22 cellular contexts compared by ENCODE assay signal in the genomic region with DNA sequence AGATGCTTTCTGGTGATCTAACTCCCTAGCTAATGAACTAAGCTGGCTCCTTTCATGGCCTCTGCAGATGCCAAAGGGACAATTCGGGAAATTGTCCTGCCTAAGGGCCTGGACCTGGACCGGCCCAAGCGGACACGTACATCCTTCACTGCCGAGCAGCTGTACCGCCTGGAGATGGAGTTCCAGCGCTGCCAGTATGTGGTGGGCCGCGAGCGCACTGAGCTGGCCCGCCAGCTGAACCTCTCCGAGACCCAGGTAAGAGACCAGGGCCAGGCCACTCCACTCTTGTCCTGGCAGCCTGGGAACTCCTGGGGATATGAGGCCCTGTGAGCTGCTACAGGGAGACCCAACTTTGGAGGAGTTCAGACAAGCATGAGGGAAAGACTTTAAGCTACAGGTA. TPM values are rescaled to one million over a fixed set of nuclear protein-coding genes. Genes with fewer than 3 reads are reported as not detected.
"Had no signal": no experiment of that assay in that cellular context is flagged by ENCODE, and none has a peak within 500 bp of the region (broad histone marks: within the 10 kb centered on the region; RNA-seq: fewer than 3 reads in every experiment).

No MANE protein-coding gene starts in this region.

- H3K9me3 Mint-ChIP-seq: activated naive CD4-positive, alpha-beta T cell treated with anti-CD3 and anti-CD28 coated beads, Interleukin-2, amount 10 ng/mL, durations not matched to agents 7 days and 5 days; activated T-helper 1 cell treated with anti-CD3 and anti-CD28 coated beads, Interleukin-12 subunit alpha, Interleukin-12 subunit beta, Interleukin-2, Interleukin-4 antibody, amounts not matched to agents 30 ng/mL and 10 ng/mL and 1 ng/mL, durations not matched to agents 14 hours and 24 hours and 36 hours; memory B cell; naive thymus-derived CD8-positive, alpha-beta T cell had no signal

- H3K4me3 Mint-ChIP-seq: activated naive CD4-positive, alpha-beta T cell treated with anti-CD3 and anti-CD28 coated beads, Interleukin-2, amount 10 ng/mL, durations not matched to agents 7 days and 5 days; activated T-helper 1 cell treated with anti-CD3 and anti-CD28 coated beads, Interleukin-12 subunit alpha, Interleukin-12 subunit beta, Interleukin-2, Interleukin-4 antibody, amounts not matched to agents 30 ng/mL and 10 ng/mL and 1 ng/mL, durations not matched to agents 14 hours and 24 hours and 36 hours; memory B cell; naive thymus-derived CD8-positive, alpha-beta T cell had no signal

- H3K27ac ChIP-seq: adrenal gland, cardiac muscle cell, esophagus muscularis mucosa, left ventricle myocardium inferior, prostate gland, suprapubic skin had no signal

- H3K4me1 Mint-ChIP-seq: activated naive CD4-positive, alpha-beta T cell treated with anti-CD3 and anti-CD28 coated beads, Interleukin-2, amount 10 ng/mL, durations not matched to agents 7 days and 5 days; memory B cell had no signal

- H3K36me3 Mint-ChIP-seq: activated naive CD4-positive, alpha-beta T cell treated with anti-CD3 and anti-CD28 coated beads, Interleukin-2, amount 10 ng/mL, durations not matched to agents 7 days and 5 days; memory B cell; naive thymus-derived CD8-positive, alpha-beta T cell had no signal

- H3K27me3 ChIP-seq: adrenal gland had no signal

- ATAC-seq: naive thymus-derived CD8-positive, alpha-beta T cell; right cardiac atrium; stimulated activated naive CD8-positive, alpha-beta T cell treated with anti-CD3 and anti-CD28 coated beads, Interleukin-15, Interleukin-2, amounts not matched to agents 100 U/mL and 50 U/mL, for 24 hours had no signal

- H3K4me1 ChIP-seq: adrenal gland, prostate gland, suprapubic skin had no signal

- H3K36me3 ChIP-seq: adrenal gland, cardiac muscle cell, esophagus muscularis mucosa, left ventricle myocardium inferior, prostate gland, suprapubic skin had no signal

- H3K27ac Mint-ChIP-seq: activated naive CD4-positive, alpha-beta T cell treated with anti-CD3 and anti-CD28 coated beads, Interleukin-2, amount 10 ng/mL, durations not matched to agents 7 days and 5 days; activated T-helper 1 cell treated with anti-CD3 and anti-CD28 coated beads, Interleukin-12 subunit alpha, Interleukin-12 subunit beta, Interleukin-2, Interleukin-4 antibody, amounts not matched to agents 30 ng/mL and 10 ng/mL and 1 ng/mL, durations not matched to agents 14 hours and 24 hours and 36 hours; memory B cell had no signal

- DNase-seq: activated CD4-positive, alpha-beta T cell treated with anti-CD3 and anti-CD28 coated beads for 1 hour; activated CD4-positive, alpha-beta T cell treated with anti-CD3 and anti-CD28 coated beads, Interleukin-2, amount 50 U/mL, for 48 hours; hypothalamus; left ventricle myocardium inferior; nucleus accumbens; right cardiac atrium; stimulated activated naive CD8-positive, alpha-beta T cell treated with anti-CD3 and anti-CD28 coated beads, Interleukin-15, Interleukin-2, amounts not matched to agents 100 U/mL and 50 U/mL, for 24 hours; trophoblast cell had no signal

- H3K9me3 ChIP-seq: adrenal gland, esophagus muscularis mucosa, prostate gland, suprapubic skin had no signal

- H3K4me2 ChIP-seq: smooth muscle cell had no signal

- H3K4me3 ChIP-seq: adrenal gland, cardiac muscle cell, esophagus muscularis mucosa, left ventricle myocardium inferior, prostate gland, smooth muscle cell, suprapubic skin had no signal

RNA-seq across cellular contexts. Expression of a gene that starts 14.7 kb away (rescaled TPM):
- total RNA-seq: activated T-helper 1 cell treated with anti-CD3 and anti-CD28 coated beads, Interleukin-12 subunit alpha, Interleukin-12 subunit beta, Interleukin-2, Interleukin-4 antibody, amounts not matched to agents 30 ng/mL and 10 ng/mL and 1 ng/mL, durations not matched to agents 14 hours and 24 hours and 36 hours; glomerular endothelial cell; kidney epithelial cell; left ventricle myocardium inferior; naive thymus-derived CD8-positive, alpha-beta T cell; smooth muscle cell; T-helper 1 cell treated with Interleukin-12 subunit alpha and Interleukin-12 subunit beta and Interleukin-4 antibody, amounts not matched to agents 30 ng/mL and 1 ng/mL, for 36 hours had no signal
- polyA plus RNA-seq: cardiac muscle cell; naive thymus-derived CD8-positive, alpha-beta T cell had no signal

RNA-seq across cellular contexts. Expression of a gene that starts 20.7 kb away (rescaled TPM):
- total RNA-seq: activated T-helper 1 cell treated with anti-CD3 and anti-CD28 coated beads, Interleukin-12 subunit alpha, Interleukin-12 subunit beta, Interleukin-2, Interleukin-4 antibody, amounts not matched to agents 30 ng/mL and 10 ng/mL and 1 ng/mL, durations not matched to agents 14 hours and 24 hours and 36 hours; cardiac muscle cell; kidney epithelial cell; mucosa of gallbladder; naive thymus-derived CD8-positive, alpha-beta T cell; T-helper 1 cell treated with Interleukin-12 subunit alpha and Interleukin-12 subunit beta and Interleukin-4 antibody, amounts not matched to agents 30 ng/mL and 1 ng/mL, for 36 hours had no signal
- polyA plus RNA-seq: cardiac muscle cell; naive thymus-derived CD8-positive, alpha-beta T cell had no signal

RNA-seq across cellular contexts. Expression of a gene that starts 57.4 kb away (rescaled TPM):
- total RNA-seq: activated T-helper 1 cell treated with anti-CD3 and anti-CD28 coated beads, Interleukin-12 subunit alpha, Interleukin-12 subunit beta, Interleukin-2, Interleukin-4 antibody, amounts not matched to agents 30 ng/mL and 10 ng/mL and 1 ng/mL, durations not matched to agents 14 hours and 24 hours and 36 hours; T-helper 1 cell treated with Interleukin-12 subunit alpha and Interleukin-12 subunit beta and Interleukin-4 antibody, amounts not matched to agents 30 ng/mL and 1 ng/mL, for 36 hours had no signal
- polyA plus RNA-seq: naive thymus-derived CD8-positive, alpha-beta T cell had no signal
